31 cellular contexts compared by ENCODE assay signal in the genomic region with DNA sequence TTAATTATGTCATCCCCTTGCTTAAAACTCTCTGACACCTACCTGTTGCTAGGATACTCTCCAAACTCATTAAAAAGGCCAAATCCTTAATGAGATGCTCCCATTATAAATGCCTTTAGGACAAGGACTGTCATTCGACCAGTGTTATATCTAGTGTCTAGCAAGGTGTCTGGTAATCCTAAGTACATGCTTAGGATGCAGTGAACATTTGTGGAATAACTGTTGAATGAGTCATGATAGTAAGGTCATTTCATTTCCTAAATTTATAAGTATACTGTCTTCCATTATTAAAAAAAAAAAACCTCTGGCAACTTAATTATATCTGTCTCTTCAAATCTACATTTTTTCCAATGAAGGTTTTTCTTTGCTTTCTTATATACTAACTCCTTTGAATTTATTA.
A peak's percentile ranks its signal among the peaks of the same experiment; 100 is the strongest.
DNase-seq lines count a peak whose midpoint lies in the region; ATAC-seq and TF ChIP-seq lines count a peak whose summit lies in the region.
"Had no signal": no experiment of that assay in that cellular context is flagged by ENCODE, and none has a peak within 500 bp of the region (broad histone marks: within the 10 kb centered on the region; RNA-seq: fewer than 3 reads in every experiment).

No MANE protein-coding gene starts in this region.

- CTCF ChIA-PET in MCF 10A (lab: Yijun Ruan, JAX), result no interaction called here

- no TSS peak for BruUV-seq in MCF 10A (replicated peaks; lab: Mats Ljungman, UMichigan)

- intact Hi-C loops in MCF 10A (cut with micrococcal nuclease) (no loop called here), breast epithelium (cut with DNase I; ENCODE audit: low total_unique reads) (no loop called here), vagina (cut with DNase I) (no loop called here)

- no peak for TF ChIP-seq POLR2A in breast epithelium (IDR thresholded peaks at IDR 0.05)
- no peak for TF ChIP-seq POLR2A in vagina (IDR thresholded peaks at IDR 0.05)

- H3K4me3 Mint-ChIP-seq in MCF 10A (ENCODE audit: unreplicated experiment), result no peak overlapping the region
- H3K4me3 Mint-ChIP-seq: activated B cell treated with CpG ODN at 0.5 μM for 24 hours; activated CD4-positive, alpha-beta T cell treated with anti-CD3 and anti-CD28 coated beads, Interleukin-2, amount 10 ng/mL, durations not matched to agents 7 days and 5 days; activated naive CD8-positive, alpha-beta T cell; CD4-positive, CD25-positive, alpha-beta regulatory T cell; IgD-negative memory B cell; immature natural killer cell; memory B cell; nephron progenitor cell; stimulated activated naive B cell treated with anti-CD40 and anti-IgM and Interleukin-4, amounts not matched to agents 10 μg/mL and 1 μg/mL and 100 μg/mL, for 72 hours; T-helper 1 cell treated with Interleukin-12 subunit alpha and Interleukin-12 subunit beta and Interleukin-4 antibody, amounts not matched to agents 30 μg/mL and 1 μg/mL, for 36 hours had no signal

- H3K27me3 Mint-ChIP-seq in MCF 10A (ENCODE audit: insufficient read depth, unreplicated experiment), result no peaks in the 10 kb centered on the region
- H3K27me3 Mint-ChIP-seq: activated B cell treated with CpG ODN at 0.5 μM for 24 hours; activated CD4-positive, alpha-beta T cell treated with anti-CD3 and anti-CD28 coated beads, Interleukin-2, amount 10 ng/mL, durations not matched to agents 7 days and 5 days; activated naive CD8-positive, alpha-beta T cell; CD4-positive, CD25-positive, alpha-beta regulatory T cell; IgD-negative memory B cell; memory B cell; stimulated activated naive B cell treated with anti-CD40 and anti-IgM and Interleukin-4, amounts not matched to agents 10 μg/mL and 1 μg/mL and 100 μg/mL, for 72 hours had no signal

- H3K36me3 Mint-ChIP-seq in MCF 10A (ENCODE audit: insufficient read depth, unreplicated experiment), result peaks cover 4% of the 10 kb centered on the region
- H3K36me3 Mint-ChIP-seq: activated naive CD8-positive, alpha-beta T cell; CD4-positive, CD25-positive, alpha-beta regulatory T cell; IgD-negative memory B cell; immature natural killer cell; memory B cell; stimulated activated naive B cell treated with anti-CD40 and anti-IgM and Interleukin-4, amounts not matched to agents 10 μg/mL and 1 μg/mL and 100 μg/mL, for 72 hours had no signal

- H3K9ac ChIP-seq in MM.1S (ENCODE audit: low read length), result no peak overlapping the region

- peak; percentile 15 for DNase-seq in MCF 10A (ENCODE audit: unreplicated experiment)
- no peak for DNase-seq in breast epithelium (ENCODE audit: low spot score in 2 of 2)
- DNase-seq in RWPE2 (ENCODE audit: low spot score), result no peak
- DNase-seq in fibroblast of pulmonary artery (ENCODE audit: low read depth), result peak; percentile 24
- DNase-seq in MM.1S, result no peak
- DNase-seq in vagina (ENCODE audit: extremely low spot score in 2 of 2), result no peak
- DNase-seq: activated B cell treated with CpG ODN at 0.5 μM for 24 hours; activated CD4-positive, alpha-beta T cell treated with anti-CD3 and anti-CD28 coated beads, Interleukin-2, amount 10 ng/mL, durations not matched to agents 7 days and 5 days; activated effector memory CD4-positive, alpha-beta T cell treated with Interleukin-2 at 50 U/mL for 16 hours; CD4-positive, CD25-positive, alpha-beta regulatory T cell; H7; hypothalamus; immature natural killer cell; NCI-H1092 treated with DMSO at 0.1 percent for 48 hours; NCI-H187; NCI-H510A treated with DMSO at 0.1 percent for 48 hours; nephron progenitor cell; NK-92 treated with Interleukin-12 subunit alpha and Interleukin-12 subunit beta, amount 100 ng/mL, for 24 hours; ovary; PC-9; Right ventricle myocardium superior; stimulated activated naive B cell treated with anti-CD40 and anti-IgM and Interleukin-4, amounts not matched to agents 10 μg/mL and 1 μg/mL and 100 μg/mL, for 72 hours; substantia nigra had no signal

- H3K4me3 ChIP-seq in breast epithelium, result no peak overlapping the region
- H3K4me3 ChIP-seq in RWPE2 (ENCODE audit: severe bottlenecking), result no peak overlapping the region
- H3K4me3 ChIP-seq in fibroblast of pulmonary artery (replicated peaks; ENCODE audit: low read depth, low read length), result no peak overlapping the region
- H3K4me3 ChIP-seq in MM.1S (ENCODE audit: low read length), result no peak overlapping the region
- H3K4me3 ChIP-seq in vagina, result no peak overlapping the region
- H3K4me3 ChIP-seq: ovary, PC-9 had no signal

- peaks cover 8% of the 10 kb centered on the region for H3K4me1 Mint-ChIP-seq in MCF 10A (ENCODE audit: insufficient read depth, unreplicated experiment)
- H3K4me1 Mint-ChIP-seq: activated B cell treated with CpG ODN at 0.5 μM for 24 hours; activated CD4-positive, alpha-beta T cell treated with anti-CD3 and anti-CD28 coated beads, Interleukin-2, amount 10 ng/mL, durations not matched to agents 7 days and 5 days; CD4-positive, CD25-positive, alpha-beta regulatory T cell; IgD-negative memory B cell; immature natural killer cell; memory B cell; nephron progenitor cell; stimulated activated naive B cell treated with anti-CD40 and anti-IgM and Interleukin-4, amounts not matched to agents 10 μg/mL and 1 μg/mL and 100 μg/mL, for 72 hours had no signal

- no peaks in the 10 kb centered on the region for H3K9me3 ChIP-seq in breast epithelium
- H3K9me3 ChIP-seq in RWPE2 (ENCODE audit: severe bottlenecking), result no peaks in the 10 kb centered on the region
- no peaks in the 10 kb centered on the region for H3K9me3 ChIP-seq in MM.1S (replicated peaks; ENCODE audit: insufficient read depth, low read length)
- no peaks in the 10 kb centered on the region for H3K9me3 ChIP-seq in vagina
- H3K9me3 ChIP-seq: ovary had no signal

- no peaks in the 10 kb centered on the region for H3K36me3 ChIP-seq in breast epithelium
- H3K36me3 ChIP-seq in RWPE2 (ENCODE audit: low read depth), result no peaks in the 10 kb centered on the region
- H3K36me3 ChIP-seq in MM.1S (replicated peaks; ENCODE audit: insufficient read depth, low read length), result no peaks in the 10 kb centered on the region
- H3K36me3 ChIP-seq in vagina, result no peaks in the 10 kb centered on the region
- H3K36me3 ChIP-seq: ovary had no signal

- no peaks in the 10 kb centered on the region for H3K79me2 ChIP-seq in MM.1S (ENCODE audit: low read length)

- H3F3A ChIP-seq in MM.1S (ENCODE audit: insufficient read depth, low read length), result no peaks in the 10 kb centered on the region

- POLR2A ChIA-PET in MCF 10A (lab: Yijun Ruan, JAX), result no interaction called here

- no peak overlapping the region for H2AFZ ChIP-seq in MM.1S (ENCODE audit: low read length)
- H2AFZ ChIP-seq: PC-9 had no signal

- peaks cover 8% of the 10 kb centered on the region for H3K9me3 Mint-ChIP-seq in MCF 10A (ENCODE audit: unreplicated experiment)

- H3K4me1 ChIP-seq in breast epithelium (no peaks in the 10 kb centered on the region), RWPE2 (ENCODE audit: insufficient read depth, poor library complexity, severe bottlenecking) (no peaks in the 10 kb centered on the region), MM.1S (ENCODE audit: low read length) (no peaks in the 10 kb centered on the region), vagina (no peaks in the 10 kb centered on the region)

- H3K4me2 ChIP-seq in MM.1S (ENCODE audit: low read depth, low read length), result no peak overlapping the region
- H3K4me2 ChIP-seq: PC-9 had no signal

- ATAC-seq in RWPE2 (ENCODE audit: low read depth) (peak; percentile 57; the same call in 1 of the 3 replicates), GM21717 (IDR thresholded peaks at IDR 0.05; ENCODE audit: unreplicated experiment) (no peak), GM18870 (IDR thresholded peaks at IDR 0.05; ENCODE audit: unreplicated experiment) (no peak)
- ATAC-seq: left lobe of liver; SK-N-SH treated with all-trans-retinoic acid at 6 μM for 48 hours; stimulated activated naive B cell treated with anti-CD40 and anti-IgM and Interleukin-4, amounts not matched to agents 10 μg/mL and 1 μg/mL and 100 μg/mL, for 72 hours had no signal

- no peaks in the 10 kb centered on the region for H3K9me2 ChIP-seq in MM.1S (replicated peaks; ENCODE audit: insufficient read depth, low read length)

- no peak for TF ChIP-seq CTCF in MCF 10A (IDR thresholded peaks at IDR 0.05; ENCODE audit: unreplicated experiment)
- no peak for TF ChIP-seq CTCF in breast epithelium (IDR thresholded peaks at IDR 0.05)
- TF ChIP-seq CTCF in RWPE2 (IDR thresholded peaks at IDR 0.05; ENCODE audit: poor library complexity, severe bottlenecking), result no peak
- TF ChIP-seq CTCF in fibroblast of pulmonary artery (IDR thresholded peaks at IDR 0.05; ENCODE audit: low read length, missing control alignments), result no peak
- no peak for TF ChIP-seq CTCF in MM.1S (IDR thresholded peaks at IDR 0.05; ENCODE audit: low read length)
- TF ChIP-seq CTCF in vagina (IDR thresholded peaks at IDR 0.05), result no peak

- H3K27ac ChIP-seq in breast epithelium, result no peak overlapping the region
- H3K27ac ChIP-seq in RWPE2 (ENCODE audit: poor library complexity, severe bottlenecking), result no peak overlapping the region
- no peak overlapping the region for H3K27ac ChIP-seq in MM.1S (ENCODE audit: low read length)
- no peak overlapping the region for H3K27ac ChIP-seq in vagina
- H3K27ac ChIP-seq: ovary, PC-9 had no signal

- no peaks in the 10 kb centered on the region for H4K20me1 ChIP-seq in MM.1S (ENCODE audit: insufficient read depth, low read length)

- H3K27me3 ChIP-seq in breast epithelium, result no peaks in the 10 kb centered on the region
- no peaks in the 10 kb centered on the region for H3K27me3 ChIP-seq in RWPE2 (ENCODE audit: insufficient read depth, poor library complexity, severe bottlenecking)
- no peaks in the 10 kb centered on the region for H3K27me3 ChIP-seq in MM.1S (replicated peaks; ENCODE audit: insufficient read depth, low read length)
- no peaks in the 10 kb centered on the region for H3K27me3 ChIP-seq in vagina
- H3K27me3 ChIP-seq: ovary had no signal

- H3K27ac Mint-ChIP-seq in MCF 10A (ENCODE audit: low read depth, unreplicated experiment), result no peak overlapping the region
- H3K27ac Mint-ChIP-seq: activated B cell treated with CpG ODN at 0.5 μM for 24 hours; activated CD4-positive, alpha-beta T cell treated with anti-CD3 and anti-CD28 coated beads, Interleukin-2, amount 10 ng/mL, durations not matched to agents 7 days and 5 days; activated naive CD8-positive, alpha-beta T cell; CD4-positive, CD25-positive, alpha-beta regulatory T cell; IgD-negative memory B cell; immature natural killer cell; memory B cell; nephron progenitor cell; stimulated activated naive B cell treated with anti-CD40 and anti-IgM and Interleukin-4, amounts not matched to agents 10 μg/mL and 1 μg/mL and 100 μg/mL, for 72 hours; T-helper 1 cell treated with Interleukin-12 subunit alpha and Interleukin-12 subunit beta and Interleukin-4 antibody, amounts not matched to agents 30 μg/mL and 1 μg/mL, for 36 hours had no signal

Comparison
In these comparisons a context has a peak if more than half of its experiments do, and no peak if none do; other contexts are left out.
1. DNase-seq: peak in MCF 10A (single experiment) and fibroblast of pulmonary artery (single experiment); none in breast epithelium (0 of 2), RWPE2 (single experiment), MM.1S (single experiment) and vagina (0 of 2).